8 cellular contexts compared by ENCODE assay signal in the genomic region with DNA sequence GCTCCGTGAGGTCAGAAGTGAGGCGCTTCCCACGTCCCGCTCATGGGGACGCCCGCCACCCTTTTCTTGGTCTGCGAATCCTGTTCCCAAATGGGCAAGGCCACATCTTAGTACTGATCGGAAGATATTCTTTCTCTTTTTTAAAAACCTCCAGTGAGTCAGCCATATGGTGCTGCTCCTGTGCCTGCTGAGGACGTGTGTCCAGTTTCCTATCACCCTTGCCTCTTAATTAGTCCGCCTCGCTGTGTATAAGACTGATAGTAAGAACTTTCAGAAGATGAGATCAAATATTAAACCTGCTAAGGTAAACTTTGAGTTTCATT. TPM values are rescaled to one million over a fixed set of nuclear protein-coding genes. Genes with fewer than 3 reads are reported as not detected.
DNase-seq lines count a peak whose midpoint lies in the region; ATAC-seq lines count a peak whose summit lies in the region.

No MANE protein-coding gene starts in this region.

- no peaks in the 10 kb centered on the region for H3K27me3 Mint-ChIP-seq in activated CD8-positive, alpha-beta memory T cell treated with anti-CD3 and anti-CD28 coated beads, Interleukin-2, amount 10 ng/mL, durations not matched to agents 7 days and 5 days

- H3K36me3 ChIP-seq in adipocyte (ENCODE audit: control insufficient read depth, insufficient read depth, low read length, severe bottlenecking) (peaks cover 6% of the 10 kb centered on the region), iPS-15b (ENCODE audit: control insufficient read depth, insufficient read depth, low read length) (no peaks in the 10 kb centered on the region)

- H3K27me3 ChIP-seq in adipocyte (replicated peaks; ENCODE audit: control insufficient read depth, insufficient read depth, low read length) (no peaks in the 10 kb centered on the region), iPS-15b (ENCODE audit: control insufficient read depth, insufficient read depth, low read length) (no peaks in the 10 kb centered on the region)

- CTCF ChIA-PET in activated CD8-positive, alpha-beta memory T cell treated with anti-CD3 and anti-CD28 coated beads, Interleukin-2, amount 10 ng/mL, durations not matched to agents 7 days and 5 days (lab: Charles Lee): interaction anchor here (1.0 to 4.1 kb wide), 4 partner anchors 10 to 125 kb away, joined by 3 to 21 read pairs (median 8); no protein-coding TSS in a partner anchor

- no peaks in the 10 kb centered on the region for H3K9me3 ChIP-seq in adipocyte (ENCODE audit: control insufficient read depth, low read length)
- no peaks in the 10 kb centered on the region for H3K9me3 ChIP-seq in iPS-15b (ENCODE audit: control insufficient read depth, insufficient read depth, low read length)

- peaks cover 15% of the 10 kb centered on the region for H3K36me3 Mint-ChIP-seq in activated CD8-positive, alpha-beta memory T cell treated with anti-CD3 and anti-CD28 coated beads, Interleukin-2, amount 10 ng/mL, durations not matched to agents 7 days and 5 days
- H3K36me3 Mint-ChIP-seq in stimulated activated effector memory CD8-positive, alpha-beta T cell treated with anti-CD3 and anti-CD28 coated beads, Interleukin-12 subunit alpha, Interleukin-12 subunit beta, amount 100 ng/mL, for 72 hours: peaks cover 30% of the 10 kb centered on the region

- ATAC-seq in activated CD8-positive, alpha-beta memory T cell treated with anti-CD3 and anti-CD28 coated beads, Interleukin-2, amount 10 ng/mL, durations not matched to agents 7 days and 5 days: peak; percentile 20
- peak; percentile 3 for ATAC-seq in HG03521 (IDR thresholded peaks at IDR 0.05; ENCODE audit: unreplicated experiment)
- ATAC-seq in stimulated activated effector memory CD8-positive, alpha-beta T cell treated with anti-CD3 and anti-CD28 coated beads, Interleukin-12 subunit alpha, Interleukin-12 subunit beta, amount 100 ng/mL, for 72 hours: peak; percentile 53

- H3K4me1 ChIP-seq in adipocyte (ENCODE audit: control insufficient read depth, insufficient read depth, low read length) (peaks cover 35% of the 10 kb centered on the region), iPS-15b (ENCODE audit: control insufficient read depth, insufficient read depth, low read length) (peaks cover 6% of the 10 kb centered on the region)

- H3K27ac Mint-ChIP-seq in activated CD8-positive, alpha-beta memory T cell treated with anti-CD3 and anti-CD28 coated beads, Interleukin-2, amount 10 ng/mL, durations not matched to agents 7 days and 5 days: peak overlapping the region; percentile 94
- H3K27ac Mint-ChIP-seq in stimulated activated effector memory CD8-positive, alpha-beta T cell treated with anti-CD3 and anti-CD28 coated beads, Interleukin-12 subunit alpha, Interleukin-12 subunit beta, amount 100 ng/mL, for 72 hours: peak overlapping the region; percentile 99

- H3K9ac ChIP-seq in adipocyte (ENCODE audit: low read length) (peak overlapping the region; percentile 91), iPS-15b (ENCODE audit: low read depth, low read length) (peak overlapping the region; percentile 84)

- DNase-seq in activated CD8-positive, alpha-beta memory T cell treated with anti-CD3 and anti-CD28 coated beads, Interleukin-2, amount 10 ng/mL, durations not matched to agents 7 days and 5 days: no peak
- no peak for DNase-seq in activated CD8-positive, alpha-beta memory T cell treated with anti-CD3 and anti-CD28 coated beads, Interleukin-2, amount 50 U/mL, for 48 hours
- DNase-seq in adipocyte (ENCODE audit: low read depth) (peak; percentile 61), midbrain (lab: John Stamatoyannopoulos, UW) (no peak), NCI-H526 treated with DMSO at 0.1 percent for 48 hours (lab: John Stamatoyannopoulos, UW) (no peak)
- no peak for DNase-seq in stimulated activated effector memory CD8-positive, alpha-beta T cell treated with anti-CD3 and anti-CD28 coated beads, Interleukin-12 subunit alpha, Interleukin-12 subunit beta, amount 100 ng/mL, for 72 hours (ENCODE audit: low spot score in 2 of 2)

- peaks cover 48% of the 10 kb centered on the region for H3K4me1 Mint-ChIP-seq in activated CD8-positive, alpha-beta memory T cell treated with anti-CD3 and anti-CD28 coated beads, Interleukin-2, amount 10 ng/mL, durations not matched to agents 7 days and 5 days
- peaks cover 43% of the 10 kb centered on the region for H3K4me1 Mint-ChIP-seq in stimulated activated effector memory CD8-positive, alpha-beta T cell treated with anti-CD3 and anti-CD28 coated beads, Interleukin-12 subunit alpha, Interleukin-12 subunit beta, amount 100 ng/mL, for 72 hours

- peak overlapping the region; percentile 91 for H3K4me3 ChIP-seq in adipocyte (ENCODE audit: low read length)
- H3K4me3 ChIP-seq in iPS-15b (ENCODE audit: low read depth, low read length): peak overlapping the region; percentile 97

- H3K4me3 Mint-ChIP-seq in activated CD8-positive, alpha-beta memory T cell treated with anti-CD3 and anti-CD28 coated beads, Interleukin-2, amount 10 ng/mL, durations not matched to agents 7 days and 5 days: peak overlapping the region; percentile 90
- peak overlapping the region; percentile 96 for H3K4me3 Mint-ChIP-seq in stimulated activated effector memory CD8-positive, alpha-beta T cell treated with anti-CD3 and anti-CD28 coated beads, Interleukin-12 subunit alpha, Interleukin-12 subunit beta, amount 100 ng/mL, for 72 hours

- no peaks in the 10 kb centered on the region for H3K9me3 Mint-ChIP-seq in activated CD8-positive, alpha-beta memory T cell treated with anti-CD3 and anti-CD28 coated beads, Interleukin-2, amount 10 ng/mL, durations not matched to agents 7 days and 5 days (ENCODE audit: low read depth)
- no peaks in the 10 kb centered on the region for H3K9me3 Mint-ChIP-seq in stimulated activated effector memory CD8-positive, alpha-beta T cell treated with anti-CD3 and anti-CD28 coated beads, Interleukin-12 subunit alpha, Interleukin-12 subunit beta, amount 100 ng/mL, for 72 hours

RNA-seq across cellular contexts. Expression of gene UBA5, which starts 0.6 kb away (rescaled TPM):
- total RNA-seq in activated CD8-positive, alpha-beta memory T cell treated with anti-CD3 and anti-CD28 coated beads, Interleukin-2, amount 10 ng/mL, durations not matched to agents 7 days and 5 days: 10 to 100 TPM; 33.5 to 48.6 TPM

RNA-seq across cellular contexts. Expression of gene ACAD11, which starts 1.1 kb away (rescaled TPM):
- 10 to 100 TPM; 12.3 to 19.6 TPM for total RNA-seq in activated CD8-positive, alpha-beta memory T cell treated with anti-CD3 and anti-CD28 coated beads, Interleukin-2, amount 10 ng/mL, durations not matched to agents 7 days and 5 days

Comparison
In these comparisons a context has a peak if more than half of its experiments do, and no peak if none do; other contexts are left out.
1. ATAC-seq: peak in every context shown above with its lines; median percentile 53 in stimulated activated effector memory CD8-positive, alpha-beta T cell treated with anti-CD3 and anti-CD28 coated beads, Interleukin-12 subunit alpha, Interleukin-12 subunit beta, amount 100 ng/mL, for 72 hours; 20 in activated CD8-positive, alpha-beta memory T cell treated with anti-CD3 and anti-CD28 coated beads, Interleukin-2, amount 10 ng/mL, durations not matched to agents 7 days and 5 days; 3 in HG03521.